13 cellular contexts compared by ENCODE assay signal in genomic region chr1:161130266-161130665, GRCh38. TPM values are rescaled to one million over a fixed set of nuclear protein-coding genes. Genes with fewer than 3 reads are reported as not detected.
DNase-seq lines count a peak whose midpoint lies in the region; ATAC-seq, FAIRE-seq and TF ChIP-seq lines count a peak whose summit lies in the region.
"Had no signal": no experiment of that assay in that cellular context is flagged by ENCODE, and none has a peak within 500 bp of the region (broad histone marks: within the 10 kb centered on the region; RNA-seq: fewer than 3 reads in every experiment).

No MANE protein-coding gene starts in this region.

- H3K9me3 ChIP-seq in CD4-positive, CD25-positive, alpha-beta regulatory T cell (ENCODE audit: control insufficient read depth in 2 of 2, low read length in 2 of 2) = no peaks in the 10 kb centered on the region
- H3K9me3 ChIP-seq in HUES48 (ENCODE audit: control insufficient read depth, insufficient read depth, low read length) = no peaks in the 10 kb centered on the region
- no peaks in the 10 kb centered on the region for H3K9me3 ChIP-seq in GM12878 (replicated peaks; ENCODE audit: control insufficient read depth, insufficient read depth, low read length)

- TF ChIP-seq EP300 in GM12878 (IDR thresholded peaks at IDR 0.05; ENCODE audit: borderline replicate concordance in 1 of 2, control insufficient read depth in 1 of 2, low read depth in 2 of 2, low read length in 2 of 2) = no peak

- H2AFZ ChIP-seq in GM12878 (ENCODE audit: control insufficient read depth, low read depth, low read length) = no peak overlapping the region

- intact Hi-C loops in GM12878 (cut with micrococcal nuclease; ENCODE audit: unreplicated experiment) = no loop called here

- peak overlapping the region; percentile 89 for H3K27ac ChIP-seq in CD4-positive, CD25-positive, alpha-beta regulatory T cell (ENCODE audit: insufficient read depth, low read length, poor library complexity, severe bottlenecking)
- no peak overlapping the region for H3K27ac ChIP-seq in HUES48 (ENCODE audit: low read depth, low read length)
- no peak overlapping the region for H3K27ac ChIP-seq in GM12878 (ENCODE audit: control insufficient read depth, insufficient read depth)

- in situ Hi-C loops in GM12878 (cut with MboI) = no loop called here

- peaks cover 50% of the 10 kb centered on the region for H3K79me2 ChIP-seq in GM12878 (ENCODE audit: control insufficient read depth, insufficient read depth, low read length)

- peaks cover 40% of the 10 kb centered on the region for H3K4me1 ChIP-seq in CD4-positive, CD25-positive, alpha-beta regulatory T cell (ENCODE audit: control insufficient read depth, insufficient read depth, low read length, poor library complexity, severe bottlenecking)
- H3K4me1 ChIP-seq in HUES48 (ENCODE audit: control insufficient read depth, insufficient read depth, low read length) (peaks cover 11% of the 10 kb centered on the region), GM12878 (ENCODE audit: control insufficient read depth, insufficient read depth, low read length) (peaks cover 3% of the 10 kb centered on the region)

- H3K27me3 ChIP-seq in CD4-positive, CD25-positive, alpha-beta regulatory T cell (ENCODE audit: control insufficient read depth, insufficient read depth, low read length) = no peaks in the 10 kb centered on the region
- no peaks in the 10 kb centered on the region for H3K27me3 ChIP-seq in HUES48 (ENCODE audit: control insufficient read depth, insufficient read depth, low read length)
- H3K27me3 ChIP-seq in GM12878 (replicated peaks in 1 of 2; ENCODE audit: control insufficient read depth in 2 of 2, insufficient read depth in 2 of 2, low read length in 1 of 2) = no peaks in the 10 kb centered on the region

- peaks cover 28% of the 10 kb centered on the region for H3K36me3 Mint-ChIP-seq in CD4-positive, CD25-positive, alpha-beta regulatory T cell
- H3K36me3 Mint-ChIP-seq in neural crest cell (ENCODE audit: low read depth) = peaks cover 13% of the 10 kb centered on the region
- peaks cover 21% of the 10 kb centered on the region for H3K36me3 Mint-ChIP-seq in natural killer cell treated with Interleukin-12 subunit alpha and Interleukin-12 subunit beta and Interleukin-15 and Interleukin-18, amount 100 ng/mL, for 72 hours

- no TSS peak for BruUV-seq in GM12878 (replicated peaks; lab: Mats Ljungman, UMichigan)

- CTCF ChIA-PET in GM12878 (lab: Yijun Ruan, JAX) = interaction anchor here (0.7 to 1.8 kb wide), 3 partner anchors 11 to 252 kb away, joined by 3 to 7 read pairs (median 4); no protein-coding TSS in a partner anchor

- H3K9ac ChIP-seq in HUES48 (ENCODE audit: low read depth, low read length) (no peak overlapping the region), GM12878 (ENCODE audit: control insufficient read depth, insufficient read depth, low read length) (no peak overlapping the region)

- H3K4me3 ChIP-seq in CD4-positive, CD25-positive, alpha-beta regulatory T cell (ENCODE audit: low read depth, low read length) = peak overlapping the region; percentile 68
- 0 out of 2 replicates have a peak overlapping the region, but pooled peaks have one; percentile 83 for H3K4me3 ChIP-seq in HUES48 (ENCODE audit: low read depth, low read length)
- H3K4me3 ChIP-seq in GM12878 = peak overlapping the region; percentile 93; the same call in 1 of the 2 replicates
- H3K4me3 ChIP-seq: skin epidermis had no signal

- POLR2A ChIA-PET in GM12878 (lab: Charles Lee) = interaction anchor here (0.6 to 0.7 kb wide), 2 partner anchors 27 to 36 kb away, joined by 3 read pairs; no protein-coding TSS in a partner anchor

- RAD21 ChIA-PET in GM12878 (lab: Charles Lee; ENCODE audit: unreplicated experiment) = no interaction called here

- ATAC-seq in CD4-positive, CD25-positive, alpha-beta regulatory T cell (ENCODE audit: low read depth in 2 of 2) = no peak
- ATAC-seq in GM12878 (no peak), HG03108 (IDR thresholded peaks at IDR 0.05; ENCODE audit: unreplicated experiment) (no peak)
- no peak for ATAC-seq in natural killer cell treated with Interleukin-12 subunit alpha and Interleukin-12 subunit beta and Interleukin-15 and Interleukin-18, amount 100 ng/mL, for 72 hours
- ATAC-seq: activated T-cell treated with anti-CD3 and anti-CD28 coated beads, Interleukin-2, amount 50 U/mL, for 4 hours; naive thymus-derived CD8-positive, alpha-beta T cell had no signal

- peak overlapping the region in 2 of 4 donors; percentile 80 to 86 for H3K4me3 Mint-ChIP-seq in CD4-positive, CD25-positive, alpha-beta regulatory T cell
- no peak overlapping the region for H3K4me3 Mint-ChIP-seq in neural crest cell
- H3K4me3 Mint-ChIP-seq in natural killer cell treated with Interleukin-12 subunit alpha and Interleukin-12 subunit beta and Interleukin-15 and Interleukin-18, amount 100 ng/mL, for 72 hours = no peak overlapping the region
- H3K4me3 Mint-ChIP-seq: activated T-cell treated with anti-CD3 and anti-CD28 coated beads, Interleukin-2, amount 50 U/mL, for 4 hours; HFFc6 had no signal

- H3K27ac Mint-ChIP-seq in CD4-positive, CD25-positive, alpha-beta regulatory T cell = peak overlapping the region in 2 of 3 donors; percentile 59 to 89
- peak overlapping the region; percentile 30 for H3K27ac Mint-ChIP-seq in neural crest cell (ENCODE audit: unreplicated experiment)
- H3K27ac Mint-ChIP-seq in natural killer cell treated with Interleukin-12 subunit alpha and Interleukin-12 subunit beta and Interleukin-15 and Interleukin-18, amount 100 ng/mL, for 72 hours = no peak overlapping the region
- H3K27ac Mint-ChIP-seq: HFFc6 had no signal

- SMC1A ChIA-PET in GM12878 (lab: Charles Lee; ENCODE audit: uncharacterized antibody, unreplicated experiment) = interaction anchor here (1.2 to 1.6 kb wide), 2 partner anchors 9 to 28 kb away, joined by 3 to 4 read pairs; no protein-coding TSS in a partner anchor

- H3K4me1 Mint-ChIP-seq in CD4-positive, CD25-positive, alpha-beta regulatory T cell = peaks cover 32 to 66% (median 49%) of the 10 kb centered on the region in 4 donors
- H3K4me1 Mint-ChIP-seq in neural crest cell = peaks cover 27% of the 10 kb centered on the region
- peaks cover 41 to 50% of the 10 kb centered on the region in 2 donors for H3K4me1 Mint-ChIP-seq in natural killer cell treated with Interleukin-12 subunit alpha and Interleukin-12 subunit beta and Interleukin-15 and Interleukin-18, amount 100 ng/mL, for 72 hours (ENCODE audit: low read depth in 2 of 2)

- H4K20me1 ChIP-seq in GM12878 (ENCODE audit: control insufficient read depth, insufficient read depth) = no peaks in the 10 kb centered on the region; the same call in 1 of the 2 replicates

- no peak for TF ChIP-seq POLR2A in GM12878 (IDR thresholded peaks at IDR 0.05; ENCODE audit: low read depth, low read length)

- peaks cover 0 to 1% (median 0%) of the 10 kb centered on the region in 7 donors for H3K9me3 Mint-ChIP-seq in CD4-positive, CD25-positive, alpha-beta regulatory T cell
- no peaks in the 10 kb centered on the region for H3K9me3 Mint-ChIP-seq in neural crest cell
- H3K9me3 Mint-ChIP-seq in natural killer cell treated with Interleukin-12 subunit alpha and Interleukin-12 subunit beta and Interleukin-15 and Interleukin-18, amount 100 ng/mL, for 72 hours = no peaks in the 10 kb centered on the region
- H3K9me3 Mint-ChIP-seq: activated T-cell treated with anti-CD3 and anti-CD28 coated beads, Interleukin-2, amount 50 U/mL, for 4 hours; HFFc6; naive thymus-derived CD8-positive, alpha-beta T cell had no signal

- TF ChIP-seq RAD21 in GM12878 (IDR thresholded peaks at IDR 0.05; ENCODE audit: insufficient read depth, low read depth, low read length) = no peak

- FAIRE-seq in GM12878 (lab: Jason Lieb, UNC) = no peak

- WGBS in GM12878 (ENCODE audit: insufficient coverage, insufficient replicate concordance, low lambda C conversion rate, missing lambda C conversion rate) = 100% methylated on average over 1 of the region's 1 CpG

- DNase-seq in CD4-positive, CD25-positive, alpha-beta regulatory T cell = no peak
- no peak for DNase-seq in GM12878 (ENCODE audit: low read depth, low spot score)
- no peak for DNase-seq in neural crest cell (ENCODE audit: low read depth, low spot score)
- no peak for DNase-seq in natural killer cell treated with Interleukin-12 subunit alpha and Interleukin-12 subunit beta and Interleukin-15 and Interleukin-18, amount 100 ng/mL, for 72 hours (ENCODE audit: low spot score)
- no peak for DNase-seq in iPS-NIHi7 (ENCODE audit: extremely low spot score)
- DNase-seq in midbrain (lab: John Stamatoyannopoulos, UW) = no peak
- DNase-seq: activated T-cell treated with anti-CD3 and anti-CD28 coated beads, Interleukin-2, amount 50 U/mL, for 4 hours; HFFc6; naive thymus-derived CD8-positive, alpha-beta T cell; NCI-H2171 treated with DMSO at 0.1 percent for 48 hours had no signal

- H3K36me3 ChIP-seq in CD4-positive, CD25-positive, alpha-beta regulatory T cell (ENCODE audit: control insufficient read depth, insufficient read depth, low read length) = peaks cover 31% of the 10 kb centered on the region
- H3K36me3 ChIP-seq in HUES48 (ENCODE audit: control insufficient read depth, insufficient read depth, low read length) (peaks cover 48% of the 10 kb centered on the region), GM12878 (ENCODE audit: control insufficient read depth in 2 of 2, insufficient read depth in 2 of 2, low read length in 1 of 2) (peaks cover 0 to 14% of the 10 kb centered on the region in 2 experiments; a peak in 2 of 4 replicates)

- TF ChIP-seq CTCF in GM12878 (IDR thresholded peaks at IDR 0.05 in 2 of 3, conservative IDR thresholded peaks at IDR 0.05 in 1 of 3; ENCODE audit: control insufficient read depth in 2 of 3, extremely low read depth in 1 of 3, insufficient read depth in 1 of 3, low read depth in 3 of 3, low read length in 3 of 3) (no peak), neural crest cell (conservative IDR thresholded peaks at IDR 0.05) (no peak)

- no peaks in the 10 kb centered on the region for H3K27me3 Mint-ChIP-seq in CD4-positive, CD25-positive, alpha-beta regulatory T cell
- no peaks in the 10 kb centered on the region for H3K27me3 Mint-ChIP-seq in neural crest cell (ENCODE audit: low read depth)
- H3K27me3 Mint-ChIP-seq in natural killer cell treated with Interleukin-12 subunit alpha and Interleukin-12 subunit beta and Interleukin-15 and Interleukin-18, amount 100 ng/mL, for 72 hours = no peaks in the 10 kb centered on the region
- H3K27me3 Mint-ChIP-seq: naive thymus-derived CD8-positive, alpha-beta T cell had no signal

- no peak overlapping the region for H3K4me2 ChIP-seq in GM12878 (ENCODE audit: control insufficient read depth, insufficient read depth)

RNA-seq across cellular contexts. Expression of gene DEDD, which starts 2.2 kb away (rescaled TPM):
- 40.9 TPM for total RNA-seq in CD4-positive, CD25-positive, alpha-beta regulatory T cell
- polyA plus RNA-seq in CD4-positive, CD25-positive, alpha-beta regulatory T cell = 10 to 100 TPM; 39.5 to 46.4 (median 41.8) TPM
- total RNA-seq in GM12878 (2013; cell fraction: nucleolus; rRNA removed) = 9.0 and 9.1 TPM in 2 replicates
- total RNA-seq in GM12878 (2014; rRNA removed) (21.7 TPM in 2 replicates), GM12878 (2014; rRNA removed; fragmentation: Illumina TruSeq; extraction: Trizol) (13.6 and 15.7 TPM in 2 replicates), GM12878 (2021) (31.8 and 33.0 TPM in 2 replicates), neural crest cell (35.1 and 36.2 TPM in 2 replicates)
- 18.8 TPM for polyA plus RNA-seq in GM12878 (2011; ENCODE audit: low read depth)
- polyA plus RNA-seq in GM12878 (2011; rRNA removed) (12.8 and 30.7 TPM in 2 replicates), GM12878 (2014; fragmentation: Illumina TruSeq; extraction: Trizol) (29.1 and 33.9 TPM in 2 replicates), GM12878 (2014; fragmentation: Nextera tagmentation; extraction: Ambion mirVana) (10 to 100 TPM; 25.5 to 30.0 TPM), GM12878 (2014; rRNA removed) (29.2 and 30.6 TPM in 2 replicates), GM12878 (2016; fragmentation: Nextera tagmentation; extraction: Ambion mirVana) (10 to 100 TPM; 27.6 to 33.2 TPM)
- 54.6 and 65.3 TPM in 2 replicates for polyA plus RNA-seq in GM12878 (2011; cell fraction: cytosol; rRNA removed)
- 28.4 TPM in 2 replicates for polyA plus RNA-seq in GM12878 (2011; cell fraction: nucleus; rRNA removed)
- 25.3 and 26.4 TPM in 2 replicates for polyA plus RNA-seq in GM12878 (2012)
- 66.6 and 96.6 TPM in 2 replicates for polyA minus RNA-seq in GM12878 (2011; rRNA and poly(A)+ RNA removed)
- polyA minus RNA-seq in GM12878 (2011; cell fraction: cytosol; rRNA and poly(A)+ RNA removed) = 15.9 and 21.4 TPM in 2 replicates
- polyA minus RNA-seq in GM12878 (2011; cell fraction: nucleus; rRNA and poly(A)+ RNA removed) = 5.9 and 9.5 TPM in 2 replicates
- total RNA-seq in natural killer cell treated with Interleukin-12 subunit alpha and Interleukin-12 subunit beta and Interleukin-15 and Interleukin-18, amount 100 ng/mL, for 72 hours = 10 to 100 TPM; 34.9 to 42.5 TPM

RNA-seq across cellular contexts. Expression of gene NIT1, which starts 12.4 kb away (rescaled TPM):
- 28.2 TPM for total RNA-seq in CD4-positive, CD25-positive, alpha-beta regulatory T cell
- polyA plus RNA-seq in CD4-positive, CD25-positive, alpha-beta regulatory T cell = 10 to 100 TPM; 21.1 to 24.5 (median 22.2) TPM
- 53.0 and 53.6 TPM in 2 replicates for total RNA-seq in GM12878 (2013; cell fraction: nucleolus; rRNA removed)
- total RNA-seq in GM12878 (2014; rRNA removed) (27.9 and 33.0 TPM in 2 replicates), GM12878 (2014; rRNA removed; fragmentation: Illumina TruSeq; extraction: Trizol) (24.0 and 25.0 TPM in 2 replicates), GM12878 (2021) (27.4 and 28.8 TPM in 2 replicates), neural crest cell (48.6 and 53.9 TPM in 2 replicates)
- polyA plus RNA-seq in GM12878 (2011; ENCODE audit: low read depth) = 18.2 TPM
- polyA plus RNA-seq in GM12878 (2011; rRNA removed) (10.5 and 19.2 TPM in 2 replicates), GM12878 (2014; fragmentation: Illumina TruSeq; extraction: Trizol) (20.8 and 27.2 TPM in 2 replicates), GM12878 (2014; fragmentation: Nextera tagmentation; extraction: Ambion mirVana) (10 to 100 TPM; 43.1 to 54.4 TPM), GM12878 (2014; rRNA removed) (27.3 and 27.4 TPM in 2 replicates), GM12878 (2016; fragmentation: Nextera tagmentation; extraction: Ambion mirVana) (10 to 100 TPM; 35.3 to 40.4 TPM)
- 29.7 and 31.4 TPM in 2 replicates for polyA plus RNA-seq in GM12878 (2011; cell fraction: cytosol; rRNA removed)
- 46.3 and 63.1 TPM in 2 replicates for polyA plus RNA-seq in GM12878 (2011; cell fraction: nucleus; rRNA removed)
- 22.7 and 33.5 TPM in 2 replicates for polyA plus RNA-seq in GM12878 (2012)
- polyA minus RNA-seq in GM12878 (2011; rRNA and poly(A)+ RNA removed) = 22.1 and 27.7 TPM in 2 replicates
- 6.1 and 8.5 TPM in 2 replicates for polyA minus RNA-seq in GM12878 (2011; cell fraction: cytosol; rRNA and poly(A)+ RNA removed)
- 27.1 and 27.3 TPM in 2 replicates for polyA minus RNA-seq in GM12878 (2011; cell fraction: nucleus; rRNA and poly(A)+ RNA removed)
- 10 to 100 TPM; 29.3 to 37.2 TPM for total RNA-seq in natural killer cell treated with Interleukin-12 subunit alpha and Interleukin-12 subunit beta and Interleukin-15 and Interleukin-18, amount 100 ng/mL, for 72 hours

RNA-seq across cellular contexts. Expression of gene PFDN2, which starts 12.4 kb away (rescaled TPM):
- 48.0 TPM for total RNA-seq in CD4-positive, CD25-positive, alpha-beta regulatory T cell
- 100 to 1,000 TPM in 2 of 4 donors, 10 to 100 TPM in 2; 90.9 to 109 (median 98.6) TPM for polyA plus RNA-seq in CD4-positive, CD25-positive, alpha-beta regulatory T cell
- total RNA-seq in GM12878 (2013; cell fraction: nucleolus; rRNA removed) = 2.0 and 4.3 TPM in 2 replicates
- 52.1 and 52.3 TPM in 2 replicates for total RNA-seq in GM12878 (2014; rRNA removed)
- total RNA-seq in GM12878 (2014; rRNA removed; fragmentation: Illumina TruSeq; extraction: Trizol) = 44.0 and 54.3 TPM in 2 replicates
- total RNA-seq in GM12878 (2021) = 76.8 and 81.8 TPM in 2 replicates
- 45.1 TPM for polyA plus RNA-seq in GM12878 (2011; ENCODE audit: low read depth)
- 111 and 127 TPM in 2 replicates for polyA plus RNA-seq in GM12878 (2011; rRNA removed)
- 103 and 106 TPM in 2 replicates for polyA plus RNA-seq in GM12878 (2011; cell fraction: cytosol; rRNA removed)
- 34.5 and 52.5 TPM in 2 replicates for polyA plus RNA-seq in GM12878 (2011; cell fraction: nucleus; rRNA removed)
- polyA plus RNA-seq in GM12878 (2012) = 82.6 and 88.2 TPM in 2 replicates
- 63.2 and 84.1 TPM in 2 replicates for polyA plus RNA-seq in GM12878 (2014; fragmentation: Illumina TruSeq; extraction: Trizol)
- polyA plus RNA-seq in GM12878 (2014; fragmentation: Nextera tagmentation; extraction: Ambion mirVana) = 10 to 100 TPM; 30.0 to 59.6 TPM
- 102 and 117 TPM in 2 replicates for polyA plus RNA-seq in GM12878 (2014; rRNA removed)
- 100 to 1,000 TPM; 136 to 141 TPM for polyA plus RNA-seq in GM12878 (2016; fragmentation: Nextera tagmentation; extraction: Ambion mirVana)
- 24.8 and 34.2 TPM in 2 replicates for polyA minus RNA-seq in GM12878 (2011; rRNA and poly(A)+ RNA removed)
- 14.4 and 21.2 TPM in 2 replicates for polyA minus RNA-seq in GM12878 (2011; cell fraction: cytosol; rRNA and poly(A)+ RNA removed)
- 2.9 and 8.3 TPM in 2 replicates for polyA minus RNA-seq in GM12878 (2011; cell fraction: nucleus; rRNA and poly(A)+ RNA removed)
- 90.0 and 99.5 TPM in 2 replicates for total RNA-seq in neural crest cell
- 100 to 1,000 TPM in 1 of 2 donors, 10 to 100 TPM in 1; 92.6 to 122 TPM for total RNA-seq in natural killer cell treated with Interleukin-12 subunit alpha and Interleukin-12 subunit beta and Interleukin-15 and Interleukin-18, amount 100 ng/mL, for 72 hours

RNA-seq across cellular contexts. Expression of gene UFC1, which starts 23.5 kb away (rescaled TPM):
- 115 TPM for total RNA-seq in CD4-positive, CD25-positive, alpha-beta regulatory T cell
- polyA plus RNA-seq in CD4-positive, CD25-positive, alpha-beta regulatory T cell = 100 to 1,000 TPM; 147 to 188 (median 171) TPM
- 21.3 and 28.2 TPM in 2 replicates for total RNA-seq in GM12878 (2013; cell fraction: nucleolus; rRNA removed)
- total RNA-seq in GM12878 (2014; rRNA removed) (95.9 and 99.3 TPM in 2 replicates), GM12878 (2014; rRNA removed; fragmentation: Illumina TruSeq; extraction: Trizol) (181 TPM in 2 replicates), GM12878 (2021) (97.2 and 97.3 TPM in 2 replicates), neural crest cell (77.2 and 80.9 TPM in 2 replicates)
- polyA plus RNA-seq in GM12878 (2011; ENCODE audit: low read depth) = 179 TPM
- polyA plus RNA-seq in GM12878 (2011; rRNA removed) (182 and 198 TPM in 2 replicates), GM12878 (2014; fragmentation: Illumina TruSeq; extraction: Trizol) (211 and 235 TPM in 2 replicates), GM12878 (2014; fragmentation: Nextera tagmentation; extraction: Ambion mirVana) (100 to 1,000 TPM; 225 to 239 TPM), GM12878 (2014; rRNA removed) (121 and 124 TPM in 2 replicates), GM12878 (2016; fragmentation: Nextera tagmentation; extraction: Ambion mirVana) (100 to 1,000 TPM; 111 to 115 TPM)
- polyA plus RNA-seq in GM12878 (2011; cell fraction: cytosol; rRNA removed) = 122 and 191 TPM in 2 replicates
- 64.8 and 73.7 TPM in 2 replicates for polyA plus RNA-seq in GM12878 (2011; cell fraction: nucleus; rRNA removed)
- polyA plus RNA-seq in GM12878 (2012) = 133 and 174 TPM in 2 replicates
- 94.8 and 120 TPM in 2 replicates for polyA minus RNA-seq in GM12878 (2011; rRNA and poly(A)+ RNA removed)
- polyA minus RNA-seq in GM12878 (2011; cell fraction: cytosol; rRNA and poly(A)+ RNA removed) = 31.3 and 33.0 TPM in 2 replicates
- polyA minus RNA-seq in GM12878 (2011; cell fraction: nucleus; rRNA and poly(A)+ RNA removed) = 21.2 and 29.2 TPM in 2 replicates
- 100 to 1,000 TPM; 100 to 114 TPM for total RNA-seq in natural killer cell treated with Interleukin-12 subunit alpha and Interleukin-12 subunit beta and Interleukin-15 and Interleukin-18, amount 100 ng/mL, for 72 hours

RNA-seq across cellular contexts. Expression of gene USP21, which starts 29.0 kb away (rescaled TPM):
- 36.9 TPM for total RNA-seq in CD4-positive, CD25-positive, alpha-beta regulatory T cell
- 10 to 100 TPM; 18.8 to 27.0 (median 22.1) TPM for polyA plus RNA-seq in CD4-positive, CD25-positive, alpha-beta regulatory T cell
- 29.8 and 30.0 TPM in 2 replicates for total RNA-seq in GM12878 (2013; cell fraction: nucleolus; rRNA removed)
- 11.2 and 12.2 TPM in 2 replicates for total RNA-seq in GM12878 (2014; rRNA removed)
- 3.2 and 4.0 TPM in 2 replicates for total RNA-seq in GM12878 (2014; rRNA removed; fragmentation: Illumina TruSeq; extraction: Trizol)
- total RNA-seq in GM12878 (2021) = 23.7 and 28.6 TPM in 2 replicates
- polyA plus RNA-seq in GM12878 (2011; ENCODE audit: low read depth) = 10.6 TPM
- 10.1 and 14.3 TPM in 2 replicates for polyA plus RNA-seq in GM12878 (2011; rRNA removed)
- polyA plus RNA-seq in GM12878 (2011; cell fraction: cytosol; rRNA removed) = 23.1 and 27.3 TPM in 2 replicates
- polyA plus RNA-seq in GM12878 (2011; cell fraction: nucleus; rRNA removed) = 129 and 139 TPM in 2 replicates
- polyA plus RNA-seq in GM12878 (2012) = 15.7 and 16.8 TPM in 2 replicates
- polyA plus RNA-seq in GM12878 (2014; fragmentation: Illumina TruSeq; extraction: Trizol) = 17.6 and 18.8 TPM in 2 replicates
- polyA plus RNA-seq in GM12878 (2014; fragmentation: Nextera tagmentation; extraction: Ambion mirVana) = 1 to 10 TPM; 3.2 to 8.3 TPM
- polyA plus RNA-seq in GM12878 (2014; rRNA removed) = 26.9 and 29.8 TPM in 2 replicates
- polyA plus RNA-seq in GM12878 (2016; fragmentation: Nextera tagmentation; extraction: Ambion mirVana) = 10 to 100 TPM; 19.4 to 21.9 TPM
- 10.1 and 12.7 TPM in 2 replicates for polyA minus RNA-seq in GM12878 (2011; rRNA and poly(A)+ RNA removed)
- 6.1 and 12.3 TPM in 2 replicates for polyA minus RNA-seq in GM12878 (2011; cell fraction: cytosol; rRNA and poly(A)+ RNA removed)
- polyA minus RNA-seq in GM12878 (2011; cell fraction: nucleus; rRNA and poly(A)+ RNA removed) = 25.9 and 34.9 TPM in 2 replicates
- total RNA-seq in neural crest cell = 41.6 and 45.2 TPM in 2 replicates
- 10 to 100 TPM; 21.2 to 29.0 TPM for total RNA-seq in natural killer cell treated with Interleukin-12 subunit alpha and Interleukin-12 subunit beta and Interleukin-15 and Interleukin-18, amount 100 ng/mL, for 72 hours

Comparison
In these comparisons a context has a peak if more than half of its experiments do, and no peak if none do; other contexts are left out.
1. H3K27ac Mint-ChIP-seq: peak in CD4-positive, CD25-positive, alpha-beta regulatory T cell (2 of 3) and neural crest cell (single experiment); none in natural killer cell treated with Interleukin-12 subunit alpha and Interleukin-12 subunit beta and Interleukin-15 and Interleukin-18, amount 100 ng/mL, for 72 hours (0 of 2).
2. Peak in every context shown above with its lines, with median percentiles within 50 percentile points of each other: H3K4me3 ChIP-seq.